1 cellular context compared by ENCODE assay signal in genomic region chr7:55964802-55965470, GRCh38.
TF ChIP-seq lines count a peak whose summit lies in the region.

No MANE protein-coding gene starts in this region.

TF ChIP-seq in H1, 55 proteins besides CTCF, POLR2A, EP300 and RAD21:
- TF ChIP-seq KDM4A (IDR thresholded peaks at IDR 0.05; ENCODE audit: low read depth, low read length, severe bottlenecking) (peak; percentile 45), RNF2 (IDR thresholded peaks at IDR 0.05; ENCODE audit: borderline replicate concordance, low read depth, low read length, missing control alignments, poor library complexity, severe bottlenecking) (no peak), PHF8 (conservative IDR thresholded peaks at IDR 0.05; ENCODE audit: low read depth, low read length) (peak; percentile 53), POLR2AphosphoS5 (IDR thresholded peaks at IDR 0.05; ENCODE audit: low read depth, low read length) (peak; percentile 69), TBP (IDR thresholded peaks at IDR 0.05; ENCODE audit: low read depth, low read length) (peak; percentile 26; the same call in 1 of the 2 replicates)
